Comparison of ENCODE assay signal across 12 cellular contexts in the genomic region with DNA sequence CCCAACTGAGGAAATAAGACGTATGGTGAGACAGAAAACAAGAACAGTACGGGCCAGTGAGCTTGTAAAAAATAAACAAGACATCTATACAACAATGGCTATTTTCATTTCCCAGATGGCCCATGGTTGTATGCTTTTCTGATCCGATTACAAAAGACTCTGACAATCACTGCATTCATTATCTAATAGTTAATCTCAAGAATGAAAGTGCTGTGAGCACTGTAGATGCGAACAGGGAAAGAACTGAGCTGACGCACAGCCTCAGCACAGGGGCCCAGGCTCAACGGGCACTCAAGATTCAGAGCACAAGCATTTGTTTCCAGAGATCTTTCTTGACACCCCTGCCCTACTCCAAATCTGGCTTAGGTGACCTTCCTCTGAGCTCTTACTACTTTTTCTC. TPM values are rescaled to one million over a fixed set of nuclear protein-coding genes. Genes with fewer than 3 reads are reported as not detected.
A peak's percentile ranks its signal among the peaks of the same experiment; 100 is the strongest.
DNase-seq lines count a peak whose midpoint lies in the region; ATAC-seq and TF ChIP-seq lines count a peak whose summit lies in the region.
"Had no signal": no experiment of that assay in that cellular context is flagged by ENCODE, and none has a peak within 500 bp of the region (broad histone marks: within the 10 kb centered on the region; RNA-seq: fewer than 3 reads in every experiment).

No MANE protein-coding gene starts in this region.

- peak overlapping the region; percentile 9 for H3K27ac ChIP-seq in OCI-LY1 (ENCODE audit: low read depth, low read length, poor library complexity, severe bottlenecking)
- H3K27ac ChIP-seq: colonic mucosa had no signal

- H3K9ac ChIP-seq in OCI-LY1 (ENCODE audit: low read length) = peak overlapping the region; percentile 4; the same call in 1 of the 2 replicates

- H3K4me3 ChIP-seq in GM06990 (replicated peaks; ENCODE audit: low read depth, low read length) (peak overlapping the region; percentile 39), OCI-LY1 (ENCODE audit: low read depth, low read length, poor library complexity, severe bottlenecking) (peak overlapping the region; percentile 39)
- H3K4me3 ChIP-seq: colonic mucosa had no signal

- no peak for TF ChIP-seq CTCF in GM06990 (IDR thresholded peaks at IDR 0.05; ENCODE audit: insufficient read depth, low read length, poor library complexity, severe bottlenecking)
- TF ChIP-seq CTCF in OCI-LY1 (IDR thresholded peaks at IDR 0.05; ENCODE audit: low read length) = no peak

- no peaks in the 10 kb centered on the region for H3F3A ChIP-seq in OCI-LY1 (ENCODE audit: insufficient read depth, low read length)

- no peaks in the 10 kb centered on the region for H3K9me2 ChIP-seq in OCI-LY1 (ENCODE audit: low read depth, low read length)

- peaks cover 32% of the 10 kb centered on the region for H3K4me1 ChIP-seq in OCI-LY1 (ENCODE audit: insufficient read depth, low read length, severe bottlenecking)

- H3K4me2 ChIP-seq in OCI-LY1 (ENCODE audit: low read length) = peak overlapping the region; percentile 62

- intact Hi-C loops in sciatic nerve (cut with DNase I) = no loop called here

- H4K20me1 ChIP-seq in OCI-LY1 (ENCODE audit: insufficient read depth, low read length) = no peaks in the 10 kb centered on the region

- peak; percentile 25 for ATAC-seq in sciatic nerve
- no peak for ATAC-seq in HG03571 (IDR thresholded peaks at IDR 0.05; ENCODE audit: unreplicated experiment)
- no peak for ATAC-seq in GM21825 (IDR thresholded peaks at IDR 0.05; ENCODE audit: unreplicated experiment)

- peaks cover 3% of the 10 kb centered on the region; the same call in 1 of the 2 replicates for H3K36me3 ChIP-seq in GM06990 (ENCODE audit: control insufficient read depth, insufficient read depth, low read length)
- peaks cover 32% of the 10 kb centered on the region for H3K36me3 ChIP-seq in OCI-LY1 (ENCODE audit: insufficient read depth, low read length)
- H3K36me3 ChIP-seq: colonic mucosa had no signal

- H3K27me3 ChIP-seq in GM06990 (replicated peaks; ENCODE audit: control insufficient read depth, insufficient read depth, low read length) (no peaks in the 10 kb centered on the region), OCI-LY1 (ENCODE audit: insufficient read depth, low read length) (no peaks in the 10 kb centered on the region)
- H3K27me3 ChIP-seq: colonic mucosa had no signal

- peaks cover 3% of the 10 kb centered on the region; the same call in 1 of the 2 replicates for H3K79me2 ChIP-seq in OCI-LY1 (ENCODE audit: insufficient read depth, low read length)

- no peak overlapping the region for H2AFZ ChIP-seq in OCI-LY1 (ENCODE audit: low read length)

- DNase-seq in GM06990 (ENCODE audit: extremely low read depth, insufficient read length) (no peak), foreskin melanocyte (peak; percentile 92), sciatic nerve (ENCODE audit: low spot score) (no peak), H4 (ENCODE audit: low spot score) (no peak), amniotic stem cell (lab: John Stamatoyannopoulos, UW) (no peak)
- DNase-seq: activated CD8-positive, alpha-beta memory T cell treated with anti-CD3 and anti-CD28 coated beads for 24 hours; colonic mucosa; H9; stimulated activated CD4-positive, alpha-beta T cell treated with anti-CD3 and anti-CD28 coated beads, Interleukin-1b, Interleukin-23, amount 100 ng/mL, for 48 hours had no signal

- H3K9me3 ChIP-seq in OCI-LY1 (ENCODE audit: low read length) = no peaks in the 10 kb centered on the region
- H3K9me3 ChIP-seq: colonic mucosa had no signal

RNA-seq across cellular contexts. Expression of a gene that starts 6.9 kb away (rescaled TPM):
- 67.7 TPM for total RNA-seq in sciatic nerve
- 6.7 and 8.1 TPM in 2 replicates for total RNA-seq in H4 (2014; rRNA removed; shearing (Covaris generic))
